1 cellular context compared by ENCODE assay signal in the genomic region with DNA sequence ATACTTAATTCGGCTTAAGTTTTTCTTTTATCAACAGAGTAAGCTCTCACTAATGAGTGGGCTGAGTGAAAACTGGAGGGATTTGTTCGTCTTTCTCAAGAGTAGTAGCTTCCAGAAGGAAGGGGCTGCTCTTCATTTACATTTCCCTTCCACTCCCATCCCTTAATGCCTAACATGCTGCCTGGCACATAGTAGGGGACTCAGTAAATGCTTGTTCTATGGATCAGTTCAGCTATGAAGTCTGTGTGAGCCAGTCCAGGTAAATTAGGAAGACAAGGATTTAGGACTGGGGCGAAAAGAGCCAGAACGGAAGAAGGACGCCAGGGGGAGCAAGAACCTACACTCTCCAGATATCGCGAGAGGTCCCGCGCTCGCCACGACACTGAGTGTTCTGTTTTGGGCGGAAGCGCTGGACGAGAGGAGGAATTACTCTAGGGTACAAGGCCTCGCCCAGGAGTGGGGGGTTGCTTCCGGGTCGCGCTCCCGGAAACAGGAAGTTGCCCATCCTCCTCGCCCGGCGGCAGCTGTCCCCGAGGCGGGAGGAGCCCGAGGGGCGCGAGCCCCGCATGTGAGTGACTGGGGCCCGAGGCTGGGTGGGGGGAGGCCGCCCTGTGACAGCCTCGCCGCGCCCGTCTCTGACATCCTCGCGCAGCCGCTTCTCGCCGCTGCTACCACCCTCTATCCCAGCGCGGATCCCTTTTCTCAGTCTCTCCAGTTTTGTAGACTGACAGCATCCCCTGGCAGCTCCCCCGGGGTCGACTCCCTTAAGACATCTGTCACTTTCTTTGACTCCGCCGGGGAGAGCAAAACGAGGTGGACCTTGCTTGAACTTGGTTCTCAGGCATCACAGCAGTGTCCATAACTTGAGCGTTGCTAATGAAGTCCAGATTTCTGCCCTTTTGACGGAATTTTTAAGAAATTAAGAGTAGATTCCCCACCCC.
TF ChIP-seq lines count a peak whose summit lies in the region.

A gene with protein sequence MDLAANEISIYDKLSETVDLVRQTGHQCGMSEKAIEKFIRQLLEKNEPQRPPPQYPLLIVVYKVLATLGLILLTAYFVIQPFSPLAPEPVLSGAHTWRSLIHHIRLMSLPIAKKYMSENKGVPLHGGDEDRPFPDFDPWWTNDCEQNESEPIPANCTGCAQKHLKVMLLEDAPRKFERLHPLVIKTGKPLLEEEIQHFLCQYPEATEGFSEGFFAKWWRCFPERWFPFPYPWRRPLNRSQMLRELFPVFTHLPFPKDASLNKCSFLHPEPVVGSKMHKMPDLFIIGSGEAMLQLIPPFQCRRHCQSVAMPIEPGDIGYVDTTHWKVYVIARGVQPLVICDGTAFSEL (plus strand): TSS at position 492 of the 941 bp plus-strand sequence. CDS start 13,493 bp downstream, outside the sequence.

TF ChIP-seq in K562, 482 proteins besides CTCF, POLR2A, EP300 and RAD21 (continued from another document and continues in another):
- TF ChIP-seq, protein P1, sequence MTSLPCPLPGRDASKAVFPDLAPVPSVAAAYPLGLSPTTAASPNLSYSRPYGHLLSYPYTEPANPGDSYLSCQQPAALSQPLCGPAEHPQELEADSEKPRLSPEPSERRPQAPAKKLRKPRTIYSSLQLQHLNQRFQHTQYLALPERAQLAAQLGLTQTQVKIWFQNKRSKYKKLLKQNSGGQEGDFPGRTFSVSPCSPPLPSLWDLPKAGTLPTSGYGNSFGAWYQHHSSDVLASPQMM (CRISPR knock-in tag; IDR thresholded peaks at IDR 0.05), result no peak
- TF ChIP-seq MYNN (IDR thresholded peaks at IDR 0.05) (no peak; the same call in 1 of the 2 replicates), MYNN (CRISPR knock-in tag; IDR thresholded peaks at IDR 0.05) (no peak), ZZZ3 (IDR thresholded peaks at IDR 0.05) (peak; percentile 65; the same call in 1 of the 2 replicates), DACH1 (IDR thresholded peaks at IDR 0.05; ENCODE audit: partially characterized antibody) (peak; percentile 78), SMARCA4 (IDR thresholded peaks at IDR 0.05) (0 out of 2 replicates have a peak, but pooled peaks have one; percentile 9), CC2D1A (IDR thresholded peaks at IDR 0.05) (peak; percentile 88), POLR2G (IDR thresholded peaks at IDR 0.05; ENCODE audit: low read depth, low read length) (peak; percentile 85), ZNF445 (CRISPR knock-in tag; IDR thresholded peaks at IDR 0.05; ENCODE audit: low read depth) (no peak), SIX5 (IDR thresholded peaks at IDR 0.05; ENCODE audit: borderline replicate concordance in 1 of 2, insufficient read depth in 1 of 2, low read depth in 1 of 2, low read length in 2 of 2) (peak; percentile 49 to 65; a peak in 3 of 4 replicates), SNRNP70 (optimal IDR thresholded peaks at IDR 0.05; ENCODE audit: low read depth, low read length) (no peak), PTRF (tag; IDR thresholded peaks at IDR 0.05) (peak; percentile 62; the same call in 1 of the 2 replicates), SMARCB1 (IDR thresholded peaks at IDR 0.05; ENCODE audit: insufficient read length, low read depth) (no peak), CBX1 (IDR thresholded peaks at IDR 0.05; ENCODE audit: low read depth) (peak; percentile 82), NBN (IDR thresholded peaks at IDR 0.05; ENCODE audit: low read depth) (peak; percentile 76), KAT8 (IDR thresholded peaks at IDR 0.05; ENCODE audit: low read depth) (no peak), NFE2L1 (tag; IDR thresholded peaks at IDR 0.05; ENCODE audit: borderline replicate concordance, low read depth) (no peak), GATAD2A (IDR thresholded peaks at IDR 0.05) (peak; percentile 79; the same call in 1 of the 2 replicates), ARHGAP35 (IDR thresholded peaks at IDR 0.05; ENCODE audit: partially characterized antibody) (peak; percentile 97), ZNF175 (CRISPR knock-in tag; IDR thresholded peaks at IDR 0.05; ENCODE audit: low read depth) (peak; percentile 80), ZNF239 (CRISPR knock-in tag; IDR thresholded peaks at IDR 0.05) (no peak), MYC (IDR thresholded peaks at IDR 0.05; ENCODE audit: low read depth, low read length) (peak; percentile 91), MYC (CRISPR knock-in tag; IDR thresholded peaks at IDR 0.05; ENCODE audit: borderline replicate concordance, low read depth) (no peak), PHF20 (IDR thresholded peaks at IDR 0.05; ENCODE audit: partially characterized antibody) (peak; percentile 96), JUNB (CRISPR knock-in tag; conservative IDR thresholded peaks at IDR 0.05) (no peak), TRIM28 (IDR thresholded peaks at IDR 0.05) (peak; percentile 75; the same call in 1 of the 2 replicates), BRD4 (IDR thresholded peaks at IDR 0.05) (peak; percentile 65)
- TF ChIP-seq, protein P2, sequence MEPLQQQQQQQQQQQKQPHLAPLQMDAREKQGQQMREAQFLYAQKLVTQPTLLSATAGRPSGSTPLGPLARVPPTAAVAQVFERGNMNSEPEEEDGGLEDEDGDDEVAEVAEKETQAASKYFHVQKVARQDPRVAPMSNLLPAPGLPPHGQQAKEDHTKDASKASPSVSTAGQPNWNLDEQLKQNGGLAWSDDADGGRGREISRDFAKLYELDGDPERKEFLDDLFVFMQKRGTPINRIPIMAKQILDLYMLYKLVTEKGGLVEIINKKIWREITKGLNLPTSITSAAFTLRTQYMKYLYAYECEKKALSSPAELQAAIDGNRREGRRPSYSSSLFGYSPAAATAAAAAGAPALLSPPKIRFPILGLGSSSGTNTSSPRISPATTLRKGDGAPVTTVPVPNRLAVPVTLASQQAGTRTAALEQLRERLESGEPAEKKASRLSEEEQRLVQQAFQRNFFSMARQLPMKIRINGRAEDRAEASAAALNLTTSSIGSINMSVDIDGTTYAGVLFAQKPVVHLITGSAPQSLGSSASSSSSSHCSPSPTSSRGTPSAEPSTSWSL (CRISPR knock-in tag; IDR thresholded peaks at IDR 0.05; ENCODE audit: borderline replicate concordance), result 0 out of 2 replicates have a peak, but pooled peaks have one; percentile 70
- TF ChIP-seq, protein P3, sequence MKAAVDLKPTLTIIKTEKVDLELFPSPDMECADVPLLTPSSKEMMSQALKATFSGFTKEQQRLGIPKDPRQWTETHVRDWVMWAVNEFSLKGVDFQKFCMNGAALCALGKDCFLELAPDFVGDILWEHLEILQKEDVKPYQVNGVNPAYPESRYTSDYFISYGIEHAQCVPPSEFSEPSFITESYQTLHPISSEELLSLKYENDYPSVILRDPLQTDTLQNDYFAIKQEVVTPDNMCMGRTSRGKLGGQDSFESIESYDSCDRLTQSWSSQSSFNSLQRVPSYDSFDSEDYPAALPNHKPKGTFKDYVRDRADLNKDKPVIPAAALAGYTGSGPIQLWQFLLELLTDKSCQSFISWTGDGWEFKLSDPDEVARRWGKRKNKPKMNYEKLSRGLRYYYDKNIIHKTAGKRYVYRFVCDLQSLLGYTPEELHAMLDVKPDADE (conservative IDR thresholded peaks at IDR 0.05; ENCODE audit: control insufficient read depth, low read depth, low read length), result peak; percentile 93
- TF ChIP-seq, protein P4, sequence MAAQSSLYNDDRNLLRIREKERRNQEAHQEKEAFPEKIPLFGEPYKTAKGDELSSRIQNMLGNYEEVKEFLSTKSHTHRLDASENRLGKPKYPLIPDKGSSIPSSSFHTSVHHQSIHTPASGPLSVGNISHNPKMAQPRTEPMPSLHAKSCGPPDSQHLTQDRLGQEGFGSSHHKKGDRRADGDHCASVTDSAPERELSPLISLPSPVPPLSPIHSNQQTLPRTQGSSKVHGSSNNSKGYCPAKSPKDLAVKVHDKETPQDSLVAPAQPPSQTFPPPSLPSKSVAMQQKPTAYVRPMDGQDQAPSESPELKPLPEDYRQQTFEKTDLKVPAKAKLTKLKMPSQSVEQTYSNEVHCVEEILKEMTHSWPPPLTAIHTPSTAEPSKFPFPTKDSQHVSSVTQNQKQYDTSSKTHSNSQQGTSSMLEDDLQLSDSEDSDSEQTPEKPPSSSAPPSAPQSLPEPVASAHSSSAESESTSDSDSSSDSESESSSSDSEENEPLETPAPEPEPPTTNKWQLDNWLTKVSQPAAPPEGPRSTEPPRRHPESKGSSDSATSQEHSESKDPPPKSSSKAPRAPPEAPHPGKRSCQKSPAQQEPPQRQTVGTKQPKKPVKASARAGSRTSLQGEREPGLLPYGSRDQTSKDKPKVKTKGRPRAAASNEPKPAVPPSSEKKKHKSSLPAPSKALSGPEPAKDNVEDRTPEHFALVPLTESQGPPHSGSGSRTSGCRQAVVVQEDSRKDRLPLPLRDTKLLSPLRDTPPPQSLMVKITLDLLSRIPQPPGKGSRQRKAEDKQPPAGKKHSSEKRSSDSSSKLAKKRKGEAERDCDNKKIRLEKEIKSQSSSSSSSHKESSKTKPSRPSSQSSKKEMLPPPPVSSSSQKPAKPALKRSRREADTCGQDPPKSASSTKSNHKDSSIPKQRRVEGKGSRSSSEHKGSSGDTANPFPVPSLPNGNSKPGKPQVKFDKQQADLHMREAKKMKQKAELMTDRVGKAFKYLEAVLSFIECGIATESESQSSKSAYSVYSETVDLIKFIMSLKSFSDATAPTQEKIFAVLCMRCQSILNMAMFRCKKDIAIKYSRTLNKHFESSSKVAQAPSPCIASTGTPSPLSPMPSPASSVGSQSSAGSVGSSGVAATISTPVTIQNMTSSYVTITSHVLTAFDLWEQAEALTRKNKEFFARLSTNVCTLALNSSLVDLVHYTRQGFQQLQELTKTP (IDR thresholded peaks at IDR 0.05; ENCODE audit: low read depth in 1 of 2, partially characterized antibody in 2 of 2), result peak in 1 of 2 experiments; percentile 29
- TF ChIP-seq, protein P5, sequence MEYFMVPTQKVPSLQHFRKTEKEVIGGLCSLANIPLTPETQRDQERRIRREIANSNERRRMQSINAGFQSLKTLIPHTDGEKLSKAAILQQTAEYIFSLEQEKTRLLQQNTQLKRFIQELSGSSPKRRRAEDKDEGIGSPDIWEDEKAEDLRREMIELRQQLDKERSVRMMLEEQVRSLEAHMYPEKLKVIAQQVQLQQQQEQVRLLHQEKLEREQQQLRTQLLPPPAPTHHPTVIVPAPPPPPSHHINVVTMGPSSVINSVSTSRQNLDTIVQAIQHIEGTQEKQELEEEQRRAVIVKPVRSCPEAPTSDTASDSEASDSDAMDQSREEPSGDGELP (CRISPR knock-in tag; IDR thresholded peaks at IDR 0.05; ENCODE audit: borderline replicate concordance), result peak; percentile 98
- TF ChIP-seq, protein P6, sequence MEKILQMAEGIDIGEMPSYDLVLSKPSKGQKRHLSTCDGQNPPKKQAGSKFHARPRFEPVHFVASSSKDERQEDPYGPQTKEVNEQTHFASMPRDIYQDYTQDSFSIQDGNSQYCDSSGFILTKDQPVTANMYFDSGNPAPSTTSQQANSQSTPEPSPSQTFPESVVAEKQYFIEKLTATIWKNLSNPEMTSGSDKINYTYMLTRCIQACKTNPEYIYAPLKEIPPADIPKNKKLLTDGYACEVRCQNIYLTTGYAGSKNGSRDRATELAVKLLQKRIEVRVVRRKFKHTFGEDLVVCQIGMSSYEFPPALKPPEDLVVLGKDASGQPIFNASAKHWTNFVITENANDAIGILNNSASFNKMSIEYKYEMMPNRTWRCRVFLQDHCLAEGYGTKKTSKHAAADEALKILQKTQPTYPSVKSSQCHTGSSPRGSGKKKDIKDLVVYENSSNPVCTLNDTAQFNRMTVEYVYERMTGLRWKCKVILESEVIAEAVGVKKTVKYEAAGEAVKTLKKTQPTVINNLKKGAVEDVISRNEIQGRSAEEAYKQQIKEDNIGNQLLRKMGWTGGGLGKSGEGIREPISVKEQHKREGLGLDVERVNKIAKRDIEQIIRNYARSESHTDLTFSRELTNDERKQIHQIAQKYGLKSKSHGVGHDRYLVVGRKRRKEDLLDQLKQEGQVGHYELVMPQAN (IDR thresholded peaks at IDR 0.05; ENCODE audit: borderline replicate concordance), result peak; percentile 98
- TF ChIP-seq, protein P7, sequence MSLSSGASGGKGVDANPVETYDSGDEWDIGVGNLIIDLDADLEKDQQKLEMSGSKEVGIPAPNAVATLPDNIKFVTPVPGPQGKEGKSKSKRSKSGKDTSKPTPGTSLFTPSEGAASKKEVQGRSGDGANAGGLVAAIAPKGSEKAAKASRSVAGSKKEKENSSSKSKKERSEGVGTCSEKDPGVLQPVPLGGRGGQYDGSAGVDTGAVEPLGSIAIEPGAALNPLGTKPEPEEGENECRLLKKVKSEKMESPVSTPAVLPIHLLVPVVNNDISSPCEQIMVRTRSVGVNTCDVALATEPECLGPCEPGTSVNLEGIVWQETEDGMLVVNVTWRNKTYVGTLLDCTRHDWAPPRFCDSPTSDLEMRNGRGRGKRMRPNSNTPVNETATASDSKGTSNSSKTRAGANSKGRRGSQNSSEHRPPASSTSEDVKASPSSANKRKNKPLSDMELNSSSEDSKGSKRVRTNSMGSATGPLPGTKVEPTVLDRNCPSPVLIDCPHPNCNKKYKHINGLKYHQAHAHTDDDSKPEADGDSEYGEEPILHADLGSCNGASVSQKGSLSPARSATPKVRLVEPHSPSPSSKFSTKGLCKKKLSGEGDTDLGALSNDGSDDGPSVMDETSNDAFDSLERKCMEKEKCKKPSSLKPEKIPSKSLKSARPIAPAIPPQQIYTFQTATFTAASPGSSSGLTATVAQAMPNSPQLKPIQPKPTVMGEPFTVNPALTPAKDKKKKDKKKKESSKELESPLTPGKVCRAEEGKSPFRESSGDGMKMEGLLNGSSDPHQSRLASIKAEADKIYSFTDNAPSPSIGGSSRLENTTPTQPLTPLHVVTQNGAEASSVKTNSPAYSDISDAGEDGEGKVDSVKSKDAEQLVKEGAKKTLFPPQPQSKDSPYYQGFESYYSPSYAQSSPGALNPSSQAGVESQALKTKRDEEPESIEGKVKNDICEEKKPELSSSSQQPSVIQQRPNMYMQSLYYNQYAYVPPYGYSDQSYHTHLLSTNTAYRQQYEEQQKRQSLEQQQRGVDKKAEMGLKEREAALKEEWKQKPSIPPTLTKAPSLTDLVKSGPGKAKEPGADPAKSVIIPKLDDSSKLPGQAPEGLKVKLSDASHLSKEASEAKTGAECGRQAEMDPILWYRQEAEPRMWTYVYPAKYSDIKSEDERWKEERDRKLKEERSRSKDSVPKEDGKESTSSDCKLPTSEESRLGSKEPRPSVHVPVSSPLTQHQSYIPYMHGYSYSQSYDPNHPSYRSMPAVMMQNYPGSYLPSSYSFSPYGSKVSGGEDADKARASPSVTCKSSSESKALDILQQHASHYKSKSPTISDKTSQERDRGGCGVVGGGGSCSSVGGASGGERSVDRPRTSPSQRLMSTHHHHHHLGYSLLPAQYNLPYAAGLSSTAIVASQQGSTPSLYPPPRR (CRISPR knock-in tag; IDR thresholded peaks at IDR 0.05; ENCODE audit: borderline replicate concordance), result no peak
- TF ChIP-seq, protein P8, sequence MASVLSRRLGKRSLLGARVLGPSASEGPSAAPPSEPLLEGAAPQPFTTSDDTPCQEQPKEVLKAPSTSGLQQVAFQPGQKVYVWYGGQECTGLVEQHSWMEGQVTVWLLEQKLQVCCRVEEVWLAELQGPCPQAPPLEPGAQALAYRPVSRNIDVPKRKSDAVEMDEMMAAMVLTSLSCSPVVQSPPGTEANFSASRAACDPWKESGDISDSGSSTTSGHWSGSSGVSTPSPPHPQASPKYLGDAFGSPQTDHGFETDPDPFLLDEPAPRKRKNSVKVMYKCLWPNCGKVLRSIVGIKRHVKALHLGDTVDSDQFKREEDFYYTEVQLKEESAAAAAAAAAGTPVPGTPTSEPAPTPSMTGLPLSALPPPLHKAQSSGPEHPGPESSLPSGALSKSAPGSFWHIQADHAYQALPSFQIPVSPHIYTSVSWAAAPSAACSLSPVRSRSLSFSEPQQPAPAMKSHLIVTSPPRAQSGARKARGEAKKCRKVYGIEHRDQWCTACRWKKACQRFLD (CRISPR knock-in tag; IDR thresholded peaks at IDR 0.05), result peak; percentile 94
- TF ChIP-seq, protein P9, sequence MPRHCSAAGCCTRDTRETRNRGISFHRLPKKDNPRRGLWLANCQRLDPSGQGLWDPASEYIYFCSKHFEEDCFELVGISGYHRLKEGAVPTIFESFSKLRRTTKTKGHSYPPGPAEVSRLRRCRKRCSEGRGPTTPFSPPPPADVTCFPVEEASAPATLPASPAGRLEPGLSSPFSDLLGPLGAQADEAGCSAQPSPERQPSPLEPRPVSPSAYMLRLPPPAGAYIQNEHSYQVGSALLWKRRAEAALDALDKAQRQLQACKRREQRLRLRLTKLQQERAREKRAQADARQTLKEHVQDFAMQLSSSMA (CRISPR knock-in tag; IDR thresholded peaks at IDR 0.05), result no peak; the same call in 1 of the 2 replicates
